ENCODE assay signal across 10 cellular contexts in genomic region chr9:128910906-128911305, GRCh38. TPM values are rescaled to one million over a fixed set of nuclear protein-coding genes. Genes with fewer than 3 reads are reported as not detected.
DNase-seq lines count a peak whose midpoint lies in the region; ATAC-seq and TF ChIP-seq lines count a peak whose summit lies in the region.
"Had no signal": no experiment of that assay in that cellular context is flagged by ENCODE, and none has a peak within 500 bp of the region (broad histone marks: within the 10 kb centered on the region; RNA-seq: fewer than 3 reads in every experiment).

No MANE protein-coding gene starts in this region.

- no peak overlapping the region for H2AFZ ChIP-seq in GM23248
- H2AFZ ChIP-seq in smooth muscle cell (ENCODE audit: low read depth), result no peak overlapping the region

- H3K4me3 ChIP-seq in GM23248, result no peak overlapping the region
- no peak overlapping the region for H3K4me3 ChIP-seq in smooth muscle cell

- peak overlapping the region; percentile 51 for H3K27ac Mint-ChIP-seq in activated CD4-positive, alpha-beta memory T cell treated with anti-CD3 and anti-CD28 coated beads for 36 hours
- peak overlapping the region in 5 of 6 donors; percentile 69 to 83 (median 76) for H3K27ac Mint-ChIP-seq in immature natural killer cell

- H3K36me3 ChIP-seq in GM23248 (ENCODE audit: low read depth) (peaks cover 10% of the 10 kb centered on the region; the same call in 1 of the 2 replicates), smooth muscle cell (ENCODE audit: low read depth) (peaks cover 15% of the 10 kb centered on the region)

- no peaks in the 10 kb centered on the region for H3K27me3 Mint-ChIP-seq in activated CD4-positive, alpha-beta memory T cell treated with anti-CD3 and anti-CD28 coated beads for 36 hours
- peaks cover 2 to 6% (median 3%) of the 10 kb centered on the region in 3 donors for H3K27me3 Mint-ChIP-seq in immature natural killer cell (ENCODE audit: low read depth in 3 of 3)

- TF ChIP-seq CTCF in smooth muscle cell (IDR thresholded peaks at IDR 0.05; ENCODE audit: borderline replicate concordance, insufficient read depth, poor library complexity, severe bottlenecking), result no peak

- H4K20me1 ChIP-seq in GM23248 (ENCODE audit: insufficient read depth) (no peaks in the 10 kb centered on the region), smooth muscle cell (ENCODE audit: low read depth) (peaks cover 29% of the 10 kb centered on the region)

- H3K36me3 Mint-ChIP-seq in activated CD4-positive, alpha-beta memory T cell treated with anti-CD3 and anti-CD28 coated beads for 36 hours, result peaks cover 33% of the 10 kb centered on the region
- H3K36me3 Mint-ChIP-seq in immature natural killer cell, result peaks cover 14 to 31% (median 15%) of the 10 kb centered on the region in 3 donors

- H3K27me3 ChIP-seq in GM23248 (replicated peaks; ENCODE audit: insufficient read depth), result no peaks in the 10 kb centered on the region
- no peaks in the 10 kb centered on the region for H3K27me3 ChIP-seq in smooth muscle cell (ENCODE audit: low read depth)

- peaks cover 33% of the 10 kb centered on the region for H3K4me1 ChIP-seq in GM23248 (ENCODE audit: insufficient read depth)
- H3K4me1 ChIP-seq in smooth muscle cell (ENCODE audit: low read depth), result peaks cover 20% of the 10 kb centered on the region

- no peak for ATAC-seq in HG03095 (IDR thresholded peaks at IDR 0.05; ENCODE audit: unreplicated experiment)

- H3K4me2 ChIP-seq in GM23248 (ENCODE audit: unreplicated experiment) (peak overlapping the region; percentile 77), smooth muscle cell (peak overlapping the region; percentile 78)

- CTCF ChIA-PET in activated CD4-positive, alpha-beta memory T cell treated with anti-CD3 and anti-CD28 coated beads for 36 hours (lab: Charles Lee), result no interaction called here

- DNase-seq in GM23248 (no peak), immature natural killer cell (no peak), smooth muscle cell (lab: John Stamatoyannopoulos, UW; ENCODE audit: unreplicated experiment) (no peak), NCI-H146 treated with DMSO at 0.1 percent for 48 hours (lab: John Stamatoyannopoulos, UW; ENCODE audit: unreplicated experiment) (no peak), islet precursor cell (no peak), kidney glomerular epithelial cell (lab: John Stamatoyannopoulos, UW) (no peak)
- no peak for DNase-seq in activated CD4-positive, alpha-beta memory T cell treated with anti-CD3 and anti-CD28 coated beads for 36 hours
- DNase-seq: DMS153, NCI-H1694 had no signal

- no peak overlapping the region for H3K4me3 Mint-ChIP-seq in activated CD4-positive, alpha-beta memory T cell treated with anti-CD3 and anti-CD28 coated beads for 36 hours
- peak overlapping the region in 2 of 5 donors; percentile 16 to 30 for H3K4me3 Mint-ChIP-seq in immature natural killer cell

- H3F3A ChIP-seq in GM23248 (ENCODE audit: insufficient read depth) (peaks cover 17% of the 10 kb centered on the region), smooth muscle cell (ENCODE audit: low read depth) (peaks cover 4% of the 10 kb centered on the region)

- intact Hi-C loops in activated CD4-positive, alpha-beta memory T cell treated with anti-CD3 and anti-CD28 coated beads for 36 hours (cut with micrococcal nuclease), result no loop called here

- H3K9me2 ChIP-seq in GM23248 (ENCODE audit: insufficient read depth), result no peaks in the 10 kb centered on the region

- H3K27ac ChIP-seq in GM23248 (peak overlapping the region; percentile 68), smooth muscle cell (ENCODE audit: low read depth) (peak overlapping the region; percentile 94)

- H3K9me3 Mint-ChIP-seq in activated CD4-positive, alpha-beta memory T cell treated with anti-CD3 and anti-CD28 coated beads for 36 hours, result no peaks in the 10 kb centered on the region
- H3K9me3 Mint-ChIP-seq in immature natural killer cell, result no peaks in the 10 kb centered on the region

- in situ Hi-C loops in GM23248 (cut with MboI), result no loop called here

- peaks cover 43% of the 10 kb centered on the region for H3K4me1 Mint-ChIP-seq in activated CD4-positive, alpha-beta memory T cell treated with anti-CD3 and anti-CD28 coated beads for 36 hours (ENCODE audit: low read depth)
- H3K4me1 Mint-ChIP-seq in immature natural killer cell, result peaks cover 48 to 72% of the 10 kb centered on the region in 2 donors

- H3K79me2 ChIP-seq in GM23248 (ENCODE audit: insufficient read depth) (peaks cover 84% of the 10 kb centered on the region), smooth muscle cell (ENCODE audit: low read depth) (peaks cover 64% of the 10 kb centered on the region)

- H3K9me3 ChIP-seq in GM23248 (ENCODE audit: low read depth) (no peaks in the 10 kb centered on the region), smooth muscle cell (replicated peaks; ENCODE audit: low read depth) (no peaks in the 10 kb centered on the region)

- H3K9ac ChIP-seq in GM23248 (no peak overlapping the region), smooth muscle cell (ENCODE audit: low read depth) (no peak overlapping the region)

- POLR2A ChIA-PET in activated CD4-positive, alpha-beta memory T cell treated with anti-CD3 and anti-CD28 coated beads for 36 hours (lab: Charles Lee), result no interaction called here

- 80 to 87% methylated on average over 6 of the region's 6 CpGs for WGBS in GM23248 (ENCODE audit: low coverage in 1 of 2, low lambda C conversion rate in 2 of 2, missing lambda C conversion rate in 2 of 2), 2 experiments
- 84% methylated on average over 6 of the region's 6 CpGs for WGBS in smooth muscle cell (ENCODE audit: low lambda C conversion rate)

RNA-seq across cellular contexts. Expression of gene PHYHD1, which starts 9.9 kb away (rescaled TPM):
- total RNA-seq in GM23248 (2014; rRNA removed; shearing (Covaris generic)), result 4.4 and 4.7 TPM in 2 replicates
- 7.4 and 8.6 TPM in 2 replicates for polyA plus RNA-seq in GM23248 (2016; fragmentation: Nextera tagmentation; extraction: Ambion mirVana)
- under 1 TPM; 0.34 to 0.88 TPM for total RNA-seq in activated CD4-positive, alpha-beta memory T cell treated with anti-CD3 and anti-CD28 coated beads for 36 hours
- 1 to 10 TPM; 2.7 to 7.1 (median 4.1) TPM for polyA plus RNA-seq in immature natural killer cell
- total RNA-seq in smooth muscle cell, result 7.3 and 17.3 TPM in 2 replicates
- 30.5 and 37.6 TPM in 2 replicates for polyA plus RNA-seq in smooth muscle cell

RNA-seq across cellular contexts. Expression of gene LRRC8A, which starts 29.0 kb away (rescaled TPM):
- total RNA-seq in GM23248 (2014; rRNA removed; shearing (Covaris generic)), result 35.2 and 37.9 TPM in 2 replicates
- polyA plus RNA-seq in GM23248 (2016; fragmentation: Nextera tagmentation; extraction: Ambion mirVana) (35.6 and 36.5 TPM in 2 replicates), immature natural killer cell (10 to 100 TPM; 29.3 to 98.2 (median 34.6) TPM), smooth muscle cell (48.6 and 58.3 TPM in 2 replicates)
- total RNA-seq in activated CD4-positive, alpha-beta memory T cell treated with anti-CD3 and anti-CD28 coated beads for 36 hours, result 10 to 100 TPM; 18.0 to 18.7 TPM
- total RNA-seq in smooth muscle cell, result 44.9 and 50.1 TPM in 2 replicates

RNA-seq across cellular contexts. Expression of gene KYAT1, which starts 29.2 kb away (rescaled TPM):
- total RNA-seq in GM23248 (2014; rRNA removed; shearing (Covaris generic)), result 5.1 and 5.8 TPM in 2 replicates
- polyA plus RNA-seq in GM23248 (2016; fragmentation: Nextera tagmentation; extraction: Ambion mirVana) (4.4 and 5.5 TPM in 2 replicates), immature natural killer cell (10 to 100 TPM in 1 of 3 donors, 1 to 10 TPM in 2; 9.6 to 10.1 (median 10.0) TPM), smooth muscle cell (7.7 and 9.3 TPM in 2 replicates)
- total RNA-seq in activated CD4-positive, alpha-beta memory T cell treated with anti-CD3 and anti-CD28 coated beads for 36 hours, result 10 to 100 TPM; 15.9 to 18.1 TPM
- 3.1 and 10.2 TPM in 2 replicates for total RNA-seq in smooth muscle cell

RNA-seq across cellular contexts. Expression of gene DOLK, which starts 36.5 kb away (rescaled TPM):
- total RNA-seq in GM23248 (2014; rRNA removed; shearing (Covaris generic)), result 31.1 and 36.1 TPM in 2 replicates
- polyA plus RNA-seq in GM23248 (2016; fragmentation: Nextera tagmentation; extraction: Ambion mirVana) (29.6 and 31.7 TPM in 2 replicates), immature natural killer cell (10 to 100 TPM in 1 of 3 donors, 1 to 10 TPM in 2; 9.5 to 18.0 (median 10.0) TPM), smooth muscle cell (26.2 and 31.3 TPM in 2 replicates)
- total RNA-seq in activated CD4-positive, alpha-beta memory T cell treated with anti-CD3 and anti-CD28 coated beads for 36 hours, result 1 to 10 TPM; 5.7 to 6.7 TPM
- 14.1 and 18.7 TPM in 2 replicates for total RNA-seq in smooth muscle cell

RNA-seq across cellular contexts. Expression of gene NUP188, which starts 36.6 kb away (rescaled TPM):
- total RNA-seq in GM23248 (2014; rRNA removed; shearing (Covaris generic)), result 45.9 and 57.0 TPM in 2 replicates
- polyA plus RNA-seq in GM23248 (2016; fragmentation: Nextera tagmentation; extraction: Ambion mirVana), result 24.9 and 25.7 TPM in 2 replicates
- 100 to 1,000 TPM; 121 to 124 TPM for total RNA-seq in activated CD4-positive, alpha-beta memory T cell treated with anti-CD3 and anti-CD28 coated beads for 36 hours
- 10 to 100 TPM; 12.2 to 31.8 (median 18.6) TPM for polyA plus RNA-seq in immature natural killer cell
- 40.9 and 45.8 TPM in 2 replicates for total RNA-seq in smooth muscle cell
- polyA plus RNA-seq in smooth muscle cell, result 27.5 and 31.9 TPM in 2 replicates
